ENCODE assay signal across 2 cellular contexts in genomic region chr11:382081-382643, GRCh38.
TF ChIP-seq lines count a peak whose summit lies in the region.

No MANE protein-coding gene starts in this region.

TF ChIP-seq in K562, 482 proteins besides CTCF, POLR2A, EP300 and RAD21:
- TF ChIP-seq, protein P1, sequence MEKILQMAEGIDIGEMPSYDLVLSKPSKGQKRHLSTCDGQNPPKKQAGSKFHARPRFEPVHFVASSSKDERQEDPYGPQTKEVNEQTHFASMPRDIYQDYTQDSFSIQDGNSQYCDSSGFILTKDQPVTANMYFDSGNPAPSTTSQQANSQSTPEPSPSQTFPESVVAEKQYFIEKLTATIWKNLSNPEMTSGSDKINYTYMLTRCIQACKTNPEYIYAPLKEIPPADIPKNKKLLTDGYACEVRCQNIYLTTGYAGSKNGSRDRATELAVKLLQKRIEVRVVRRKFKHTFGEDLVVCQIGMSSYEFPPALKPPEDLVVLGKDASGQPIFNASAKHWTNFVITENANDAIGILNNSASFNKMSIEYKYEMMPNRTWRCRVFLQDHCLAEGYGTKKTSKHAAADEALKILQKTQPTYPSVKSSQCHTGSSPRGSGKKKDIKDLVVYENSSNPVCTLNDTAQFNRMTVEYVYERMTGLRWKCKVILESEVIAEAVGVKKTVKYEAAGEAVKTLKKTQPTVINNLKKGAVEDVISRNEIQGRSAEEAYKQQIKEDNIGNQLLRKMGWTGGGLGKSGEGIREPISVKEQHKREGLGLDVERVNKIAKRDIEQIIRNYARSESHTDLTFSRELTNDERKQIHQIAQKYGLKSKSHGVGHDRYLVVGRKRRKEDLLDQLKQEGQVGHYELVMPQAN (IDR thresholded peaks at IDR 0.05; ENCODE audit: borderline replicate concordance) = no peak
- TF ChIP-seq, protein P2, sequence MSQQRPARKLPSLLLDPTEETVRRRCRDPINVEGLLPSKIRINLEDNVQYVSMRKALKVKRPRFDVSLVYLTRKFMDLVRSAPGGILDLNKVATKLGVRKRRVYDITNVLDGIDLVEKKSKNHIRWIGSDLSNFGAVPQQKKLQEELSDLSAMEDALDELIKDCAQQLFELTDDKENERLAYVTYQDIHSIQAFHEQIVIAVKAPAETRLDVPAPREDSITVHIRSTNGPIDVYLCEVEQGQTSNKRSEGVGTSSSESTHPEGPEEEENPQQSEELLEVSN (IDR thresholded peaks at IDR 0.05; ENCODE audit: borderline replicate concordance in 1 of 2, extremely low read depth in 1 of 2, insufficient read depth in 1 of 2, insufficient read length in 1 of 2, low read depth in 1 of 2, low read length in 1 of 2, poor library complexity in 1 of 2, severe bottlenecking in 1 of 2) = no peak
TF ChIP-seq in K562: peak in this region for 0.

TF ChIP-seq in SK-N-SH treated with all-trans-retinoic acid at 6 μM for 48 hours, 23 proteins besides CTCF, POLR2A, EP300 and RAD21 (continued from another document):
- no peak for TF ChIP-seq ARNTL (CRISPR knock-in tag; IDR thresholded peaks at IDR 0.05; ENCODE audit: borderline replicate concordance, low read depth)
